14 cellular contexts compared by ENCODE assay signal in the genomic region with DNA sequence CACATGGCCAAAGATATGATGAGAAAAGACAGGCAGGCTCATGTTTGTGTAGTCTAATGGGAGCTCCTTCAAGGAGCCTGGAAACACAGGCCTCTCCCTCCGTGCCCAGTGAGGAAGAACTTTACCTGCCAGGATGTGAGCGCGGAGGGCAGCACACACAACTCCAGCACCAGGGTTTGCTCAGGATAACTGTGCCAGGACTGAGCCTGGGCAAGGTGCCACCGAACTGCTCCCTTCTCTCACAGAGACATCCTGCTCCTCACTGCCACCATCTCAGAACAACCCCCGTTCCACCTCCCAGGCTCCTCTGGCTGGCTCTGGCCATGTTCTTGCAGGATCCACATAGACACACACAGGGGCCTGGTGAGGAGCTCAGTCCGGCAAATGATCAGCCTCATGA.
DNase-seq lines count a peak whose midpoint lies in the region; ATAC-seq and TF ChIP-seq lines count a peak whose summit lies in the region.
"Had no signal": no experiment of that assay in that cellular context is flagged by ENCODE, and none has a peak within 500 bp of the region (broad histone marks: within the 10 kb centered on the region; RNA-seq: fewer than 3 reads in every experiment).

No MANE protein-coding gene starts in this region.

- H3K36me3 Mint-ChIP-seq in WTC11, result peaks cover 43% of the 10 kb centered on the region

- peak overlapping the region; percentile 78 for H3K27ac Mint-ChIP-seq in WTC11

- DNase-seq in NCI-H2081 (lab: John Stamatoyannopoulos, UW), result peak; percentile 16 to 65
- no peak for DNase-seq in NCI-H2081 treated with DMSO at 0.1 percent for 48 hours (lab: John Stamatoyannopoulos, UW)
- DNase-seq in WTC11 (ENCODE audit: low spot score), result no peak
- DNase-seq in posterior cingulate gyrus, result peak in 6 of 10 donors; percentile 42 to 92 (median 73)
- DNase-seq in NCI-H524 (lab: John Stamatoyannopoulos, UW), result no peak
- no peak for DNase-seq in UCSD-AML1 (lab: John Stamatoyannopoulos, UW; ENCODE audit: unreplicated experiment)
- DNase-seq: adrenal gland, NCI-H1105 treated with DMSO at 0.1 percent for 48 hours, NCI-H524 treated with DMSO at 0.1 percent for 48 hours, spleen, upper lobe of left lung had no signal

- H3K27me3 Mint-ChIP-seq in WTC11 (ENCODE audit: low read depth), result no peaks in the 10 kb centered on the region

- H3K4me1 Mint-ChIP-seq in WTC11, result 0 out of 2 replicates have a peak, but pooled peaks cover 6% of the 10 kb centered on the region

- no peak overlapping the region for H3K4me3 Mint-ChIP-seq in WTC11

- ATAC-seq in HG02642 (IDR thresholded peaks at IDR 0.05; ENCODE audit: poor library complexity, unreplicated experiment) (peak; percentile 2), WTC11 (no peak), GM18502 (IDR thresholded peaks at IDR 0.05; ENCODE audit: poor library complexity, unreplicated experiment) (no peak)
- ATAC-seq: HCT116 had no signal

- no peaks in the 10 kb centered on the region for H3K9me3 Mint-ChIP-seq in WTC11

- POLR2A ChIA-PET in WTC11 (lab: Charles Lee), result interaction anchor here (0.6 kb wide), 1 partner anchor 1125 kb away, joined by 3 read pairs; no protein-coding TSS in a partner anchor

- intact Hi-C loops in posterior cingulate gyrus (cut with DNase I), result no loop called here

- CTCF ChIA-PET in WTC11 (lab: Charles Lee), result interaction anchor here (0.6 to 1.3 kb wide), 2 partner anchors 49 to 131 kb away, joined by 3 to 4 read pairs; no protein-coding TSS in a partner anchor

- TF ChIP-seq CTCF in WTC11 (IDR thresholded peaks at IDR 0.05), result no peak

TF ChIP-seq in WTC11, 78 proteins besides CTCF, POLR2A, EP300 and RAD21:
- TF ChIP-seq, protein P1, sequence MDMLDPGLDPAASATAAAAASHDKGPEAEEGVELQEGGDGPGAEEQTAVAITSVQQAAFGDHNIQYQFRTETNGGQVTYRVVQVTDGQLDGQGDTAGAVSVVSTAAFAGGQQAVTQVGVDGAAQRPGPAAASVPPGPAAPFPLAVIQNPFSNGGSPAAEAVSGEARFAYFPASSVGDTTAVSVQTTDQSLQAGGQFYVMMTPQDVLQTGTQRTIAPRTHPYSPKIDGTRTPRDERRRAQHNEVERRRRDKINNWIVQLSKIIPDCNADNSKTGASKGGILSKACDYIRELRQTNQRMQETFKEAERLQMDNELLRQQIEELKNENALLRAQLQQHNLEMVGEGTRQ (CRISPR knock-in tag; IDR thresholded peaks at IDR 0.05), result no peak
- no peak for TF ChIP-seq FOXK1 (CRISPR knock-in tag; IDR thresholded peaks at IDR 0.05)
- TF ChIP-seq, protein P2, sequence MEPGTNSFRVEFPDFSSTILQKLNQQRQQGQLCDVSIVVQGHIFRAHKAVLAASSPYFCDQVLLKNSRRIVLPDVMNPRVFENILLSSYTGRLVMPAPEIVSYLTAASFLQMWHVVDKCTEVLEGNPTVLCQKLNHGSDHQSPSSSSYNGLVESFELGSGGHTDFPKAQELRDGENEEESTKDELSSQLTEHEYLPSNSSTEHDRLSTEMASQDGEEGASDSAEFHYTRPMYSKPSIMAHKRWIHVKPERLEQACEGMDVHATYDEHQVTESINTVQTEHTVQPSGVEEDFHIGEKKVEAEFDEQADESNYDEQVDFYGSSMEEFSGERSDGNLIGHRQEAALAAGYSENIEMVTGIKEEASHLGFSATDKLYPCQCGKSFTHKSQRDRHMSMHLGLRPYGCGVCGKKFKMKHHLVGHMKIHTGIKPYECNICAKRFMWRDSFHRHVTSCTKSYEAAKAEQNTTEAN (CRISPR knock-in tag; IDR thresholded peaks at IDR 0.05), result no peak
- TF ChIP-seq ZNF121 (CRISPR knock-in tag; IDR thresholded peaks at IDR 0.05), result no peak
- no peak for TF ChIP-seq ZNF317 (CRISPR knock-in tag; IDR thresholded peaks at IDR 0.05; ENCODE audit: borderline replicate concordance, low read depth)

Comparison
In these comparisons a context has a peak if more than half of its experiments do, and no peak if none do; other contexts are left out.
1. DNase-seq: peak in NCI-H2081 (2 of 2) and posterior cingulate gyrus (6 of 10); none in NCI-H2081 treated with DMSO at 0.1 percent for 48 hours (single experiment), WTC11 (single experiment), NCI-H524 (0 of 2) and UCSD-AML1 (single experiment).